Comparison of ENCODE assay signal across 21 cellular contexts in genomic region chr15:68743256-68743655, GRCh38.
"Had no signal": no experiment of that assay in that cellular context is flagged by ENCODE, and none has a peak within 500 bp of the region (broad histone marks: within the 10 kb centered on the region; RNA-seq: fewer than 3 reads in every experiment).

No MANE protein-coding gene starts in this region.

- FAIRE-seq: K562, RCC 7860 had no signal

- H3K4me3 ChIP-seq: K562, SJSA1, SK-N-MC had no signal

- H3K9ac ChIP-seq: KMS-11 had no signal

- H3K4me2 ChIP-seq: KMS-11 had no signal

- H3K27ac ChIP-seq: KMS-11, SJSA1, SK-N-MC had no signal

- DNase-seq: Kasumi-1, MM.1S, NCI-H1092 treated with DMSO at 0.1 percent for 48 hours, NCI-H1436, NCI-H187, NCI-H2029, NCI-H2081 treated with DMSO at 0.1 percent for 48 hours, NCI-H2171 treated with DMSO at 0.1 percent for 48 hours, NCI-H345, NCI-H446 treated with DMSO at 0.1 percent for 48 hours, NCI-H524 treated with DMSO at 0.1 percent for 48 hours, NCI-H69, NCI-H774, Right ventricle myocardium superior, RPMI8226, SIG-M5 had no signal

- H3K9me3 ChIP-seq: SJSA1 had no signal

- H3K4me1 ChIP-seq: SJSA1 had no signal

- H3K36me3 ChIP-seq: SJSA1 had no signal
